20 cellular contexts compared by ENCODE assay signal in genomic region chr22:34354071-34354817, GRCh38.
"Had no signal": no experiment of that assay in that cellular context is flagged by ENCODE, and none has a peak within 500 bp of the region (broad histone marks: within the 10 kb centered on the region; RNA-seq: fewer than 3 reads in every experiment).

No MANE protein-coding gene starts in this region.

- H3K4me3 Mint-ChIP-seq: IgD-negative memory B cell had no signal

- DNase-seq: Kasumi-1, MM.1S, NCI-H1092 treated with DMSO at 0.1 percent for 48 hours, NCI-H1436, NCI-H187, NCI-H2029, NCI-H2081 treated with DMSO at 0.1 percent for 48 hours, NCI-H2171 treated with DMSO at 0.1 percent for 48 hours, NCI-H510A, NCI-H524 treated with DMSO at 0.1 percent for 48 hours, NCI-H69, NCI-H774, Right ventricle myocardium superior, RPMI8226, SIG-M5 had no signal

- H3K27ac ChIP-seq: KMS-11, SJSA1, SK-N-MC had no signal

- H3K4me1 Mint-ChIP-seq: IgD-negative memory B cell had no signal

- H3K27ac Mint-ChIP-seq: IgD-negative memory B cell had no signal

- ATAC-seq: K562 had no signal

- H3K36me3 Mint-ChIP-seq: IgD-negative memory B cell had no signal

- H3K9ac ChIP-seq: KMS-11 had no signal

- H3K9me3 ChIP-seq: SJSA1 had no signal

- H3K4me2 ChIP-seq: KMS-11 had no signal

- FAIRE-seq: K562 had no signal

- H3K4me1 ChIP-seq: SJSA1 had no signal

- H3K4me3 ChIP-seq: K562, SJSA1, SK-N-MC had no signal

- H3K27me3 ChIP-seq: SJSA1 had no signal

- H3K9me3 Mint-ChIP-seq: IgD-negative memory B cell had no signal

- H3K36me3 ChIP-seq: SJSA1 had no signal
